In the genomic region with DNA sequence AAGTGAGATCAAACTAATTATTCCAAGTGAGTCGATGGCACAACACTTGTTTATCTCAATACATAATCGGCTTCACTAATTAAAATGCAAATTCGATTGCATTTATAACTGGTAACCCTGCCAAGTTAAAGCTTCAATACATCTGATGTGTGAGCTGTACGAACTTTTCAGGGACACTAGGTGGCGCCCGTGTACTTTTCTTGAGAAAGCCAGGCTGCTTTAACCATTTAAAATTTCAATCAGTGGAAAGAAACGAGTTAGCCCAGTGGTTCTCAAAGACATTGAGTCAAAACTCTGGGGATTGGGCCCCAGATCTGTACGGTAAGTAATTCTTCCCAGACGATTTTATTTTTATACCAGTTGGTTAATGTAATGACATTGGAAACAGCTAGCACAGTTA, we compare ENCODE assay signal across 8 cellular contexts.
DNase-seq lines count a peak whose midpoint lies in the region; ATAC-seq and TF ChIP-seq lines count a peak whose summit lies in the region.

No MANE protein-coding gene starts in this region.

- H3K36me3 Mint-ChIP-seq in activated CD4-positive, alpha-beta T cell treated with anti-CD3 and anti-CD28 coated beads, Interleukin-2, amount 10 ng/mL, durations not matched to agents 24 days and 14 days (ENCODE audit: low read depth) = no peaks in the 10 kb centered on the region

- H2BK15ac ChIP-seq in mesendoderm (replicated peaks; ENCODE audit: low read depth) = no peak overlapping the region

- no peak overlapping the region for H2BK120ac ChIP-seq in mesendoderm (ENCODE audit: low read depth, low read length)

- no peak overlapping the region for H2BK5ac ChIP-seq in mesendoderm (ENCODE audit: low read length)

- H3K23ac ChIP-seq in mesendoderm (ENCODE audit: low read length) = no peak overlapping the region

- no peaks in the 10 kb centered on the region for H3K27me3 Mint-ChIP-seq in activated CD4-positive, alpha-beta T cell treated with anti-CD3 and anti-CD28 coated beads, Interleukin-2, amount 10 ng/mL, durations not matched to agents 24 days and 14 days

- no peak overlapping the region for H3K4ac ChIP-seq in mesendoderm (ENCODE audit: low read depth, low read length)

- H3K4me3 Mint-ChIP-seq in activated CD4-positive, alpha-beta T cell treated with anti-CD3 and anti-CD28 coated beads, Interleukin-2, amount 10 ng/mL, durations not matched to agents 24 days and 14 days = no peak overlapping the region

- no peak overlapping the region for H4K5ac ChIP-seq in mesendoderm (ENCODE audit: low read length)

- DNase-seq in NCI-H524 treated with DMSO at 0.1 percent for 48 hours (lab: John Stamatoyannopoulos, UW) = peak; percentile 57
- peak; percentile 82 for DNase-seq in activated CD4-positive, alpha-beta T cell treated with anti-CD3 and anti-CD28 coated beads, Interleukin-2, amount 10 ng/mL, durations not matched to agents 24 days and 14 days
- peak; percentile 49 to 76 (median 66) for DNase-seq in dorsolateral prefrontal cortex
- DNase-seq in mesendoderm = peak; percentile 67
- peak; percentile 6 to 17 for DNase-seq in stimulated activated CD8-positive, alpha-beta memory T cell treated with anti-CD3 and anti-CD28 coated beads, Interleukin-7, amount 100 ng/mL, for 4 hours (ENCODE audit: low read depth in 2 of 2)

- no peak overlapping the region for H3K18ac ChIP-seq in mesendoderm (ENCODE audit: low read length)

- H3K56ac ChIP-seq in mesendoderm (ENCODE audit: low read length) = no peak overlapping the region

- H3K9ac ChIP-seq in mesendoderm (ENCODE audit: low read length) = no peak overlapping the region

- H3K4me1 ChIP-seq in mesendoderm (ENCODE audit: control insufficient read depth, low read depth, low read length) = no peaks in the 10 kb centered on the region

- H3K4me3 ChIP-seq in dorsolateral prefrontal cortex = peak overlapping the region in 13 of 59 donors; percentile 9 to 37 (median 22)
- H3K4me3 ChIP-seq in mesendoderm (ENCODE audit: low read length) = no peak overlapping the region

- no CpG with 5 or more reads among the region's 9 CpGs for WGBS in mesendoderm (ENCODE audit: extremely low coverage, insufficient coverage, low lambda C conversion rate)

- no peak overlapping the region for H3K27ac Mint-ChIP-seq in activated CD4-positive, alpha-beta T cell treated with anti-CD3 and anti-CD28 coated beads, Interleukin-2, amount 10 ng/mL, durations not matched to agents 24 days and 14 days

- H3K4me2 ChIP-seq in mesendoderm (ENCODE audit: low read length) = no peak overlapping the region

- H3K9me3 Mint-ChIP-seq in activated CD4-positive, alpha-beta T cell treated with anti-CD3 and anti-CD28 coated beads, Interleukin-2, amount 10 ng/mL, durations not matched to agents 24 days and 14 days = no peaks in the 10 kb centered on the region

- peak overlapping the region in 22 of 59 donors; percentile 14 to 83 (median 57) for H3K27ac ChIP-seq in dorsolateral prefrontal cortex
- no peak overlapping the region for H3K27ac ChIP-seq in mesendoderm (ENCODE audit: low read depth, low read length)

- intact Hi-C loops in activated CD4-positive, alpha-beta T cell treated with anti-CD3 and anti-CD28 coated beads, Interleukin-2, amount 10 ng/mL, durations not matched to agents 24 days and 14 days (cut with micrococcal nuclease) = loop anchor here (1.0 kb wide), 1 partner anchor 296 kb away; no protein-coding TSS in a partner anchor
- intact Hi-C loops in dorsolateral prefrontal cortex (cut with DNase I) = loop anchor here (2.0 to 10.0 kb wide), 9 partner anchors 295 to 1928 kb away; a partner anchor contains a TSS

- H3K4me1 Mint-ChIP-seq in activated CD4-positive, alpha-beta T cell treated with anti-CD3 and anti-CD28 coated beads, Interleukin-2, amount 10 ng/mL, durations not matched to agents 24 days and 14 days = no peaks in the 10 kb centered on the region

- H3K27me3 ChIP-seq in dorsolateral prefrontal cortex = no peaks in the 10 kb centered on the region
- H3K27me3 ChIP-seq in mesendoderm (ENCODE audit: insufficient read depth, low read length, poor library complexity) = no peaks in the 10 kb centered on the region

- no peaks in the 10 kb centered on the region for H3K79me2 ChIP-seq in mesendoderm (ENCODE audit: control insufficient read depth, insufficient read depth, low read length)

- no peaks in the 10 kb centered on the region for H3K36me3 ChIP-seq in mesendoderm (ENCODE audit: control insufficient read depth, insufficient read depth, low read length)

- H4K8ac ChIP-seq in mesendoderm (ENCODE audit: low read depth, low read length) = no peak overlapping the region

- TF ChIP-seq CTCF in GM12872 (IDR thresholded peaks at IDR 0.05; ENCODE audit: insufficient read depth, low read depth, low read length) (peak; percentile 75), dorsolateral prefrontal cortex (IDR thresholded peaks at IDR 0.05 in 54 of 56, conservative IDR thresholded peaks at IDR 0.05 in 2 of 56; ENCODE audit: low read depth in 1 of 56, partially characterized antibody in 56 of 56) (peak; percentile 73 to 98 (median 90))

- ATAC-seq in HG03460 (IDR thresholded peaks at IDR 0.05; ENCODE audit: unreplicated experiment) (peak; percentile 41), GM19328 (IDR thresholded peaks at IDR 0.05; ENCODE audit: unreplicated experiment) (no peak)

- H2AK5ac ChIP-seq in mesendoderm (ENCODE audit: low read length) = no peak overlapping the region

- no peaks in the 10 kb centered on the region for H3K79me1 ChIP-seq in mesendoderm (ENCODE audit: low read length)

Comparison
In these comparisons a context has a peak if more than half of its experiments do, and no peak if none do; other contexts are left out.
1. DNase-seq: peak in every context shown above with its lines; median percentile 82 in activated CD4-positive, alpha-beta T cell treated with anti-CD3 and anti-CD28 coated beads, Interleukin-2, amount 10 ng/mL, durations not matched to agents 24 days and 14 days; 67 in mesendoderm; 66 in dorsolateral prefrontal cortex; 57 in NCI-H524 treated with DMSO at 0.1 percent for 48 hours; 12 in stimulated activated CD8-positive, alpha-beta memory T cell treated with anti-CD3 and anti-CD28 coated beads, Interleukin-7, amount 100 ng/mL, for 4 hours.